8 cellular contexts compared by ENCODE assay signal in genomic region chr18:44678725-44679055, GRCh38. TPM values are rescaled to one million over a fixed set of nuclear protein-coding genes. Genes with fewer than 3 reads are reported as not detected.
DNase-seq lines count a peak whose midpoint lies in the region; ATAC-seq, FAIRE-seq and TF ChIP-seq lines count a peak whose summit lies in the region.

No MANE protein-coding gene starts in this region.

- H3K9me3 Mint-ChIP-seq in mesothelial cell of epicardium, result no peaks in the 10 kb centered on the region

- H3K79me2 ChIP-seq in GM12878 (ENCODE audit: control insufficient read depth, insufficient read depth, low read length), result peaks cover 19% of the 10 kb centered on the region

- H3K36me3 Mint-ChIP-seq in mesothelial cell of epicardium, result no peaks in the 10 kb centered on the region

- H3K4me2 ChIP-seq in GM12878 (ENCODE audit: control insufficient read depth, insufficient read depth), result peak overlapping the region; percentile 73; the same call in 1 of the 2 replicates

- H3K27me3 ChIP-seq in heart left ventricle (peaks cover 0 to 16% (median 0%) of the 10 kb centered on the region in 9 donors), GM12878 (replicated peaks in 1 of 2; ENCODE audit: control insufficient read depth in 2 of 2, insufficient read depth in 2 of 2, low read length in 1 of 2) (peaks cover 0 to 3% of the 10 kb centered on the region in 2 experiments; a peak in 1 of 4 replicates), upper lobe of left lung (peaks cover 0 to 5% (median 0%) of the 10 kb centered on the region in 4 donors)

- TF ChIP-seq CTCF in heart left ventricle (IDR thresholded peaks at IDR 0.05) (no peak), GM12878 (IDR thresholded peaks at IDR 0.05 in 2 of 3, conservative IDR thresholded peaks at IDR 0.05 in 1 of 3; ENCODE audit: control insufficient read depth in 2 of 3, extremely low read depth in 1 of 3, insufficient read depth in 1 of 3, low read depth in 3 of 3, low read length in 3 of 3) (no peak), mesothelial cell of epicardium (IDR thresholded peaks at IDR 0.05; ENCODE audit: unreplicated experiment) (no peak), upper lobe of left lung (IDR thresholded peaks at IDR 0.05) (no peak)

- no peaks in the 10 kb centered on the region for H3K27me3 Mint-ChIP-seq in mesothelial cell of epicardium (ENCODE audit: low read depth)

- H3K27ac Mint-ChIP-seq in mesothelial cell of epicardium, result no peak overlapping the region

- TF ChIP-seq EP300 in GM12878 (IDR thresholded peaks at IDR 0.05; ENCODE audit: borderline replicate concordance in 1 of 2, control insufficient read depth in 1 of 2, low read depth in 2 of 2, low read length in 2 of 2), result no peak
- TF ChIP-seq EP300 in upper lobe of left lung (IDR thresholded peaks at IDR 0.05), result no peak

- H4K20me1 ChIP-seq in GM12878 (ENCODE audit: control insufficient read depth, insufficient read depth), result no peaks in the 10 kb centered on the region

- H3K9ac ChIP-seq in GM12878 (ENCODE audit: control insufficient read depth, insufficient read depth, low read length), result no peak overlapping the region; the same call in 1 of the 2 replicates

- CTCF ChIA-PET in GM12878 (lab: Yijun Ruan, JAX), result interaction anchor here (0.5 to 2.7 kb wide), 10 partner anchors 9 to 540 kb away, joined by 3 to 12 read pairs (median 3); no protein-coding TSS in a partner anchor

- peak overlapping the region in 11 of 12 donors; percentile 95 to 99 (median 98) for H3K27ac ChIP-seq in heart left ventricle
- no peak overlapping the region for H3K27ac ChIP-seq in GM12878 (ENCODE audit: control insufficient read depth, insufficient read depth)
- H3K27ac ChIP-seq in upper lobe of left lung, result peak overlapping the region; percentile 95 to 97 (median 95)

- H3K4me3 Mint-ChIP-seq in mesothelial cell of epicardium, result peak overlapping the region; percentile 64

- TF ChIP-seq POLR2A in heart left ventricle (IDR thresholded peaks at IDR 0.05) (no peak), GM12878 (IDR thresholded peaks at IDR 0.05; ENCODE audit: low read depth, low read length) (no peak), upper lobe of left lung (IDR thresholded peaks at IDR 0.05) (no peak)

- intact Hi-C loops in heart left ventricle (cut with DNase I) (loop anchor here (1.0 to 10.0 kb wide), 11 partner anchors 84 to 536 kb away; no protein-coding TSS in a partner anchor), left ventricle myocardium superior (cut with micrococcal nuclease) (loop anchor here (10.0 kb wide), 2 partner anchors 536 to 544 kb away; no protein-coding TSS in a partner anchor), GM12878 (cut with micrococcal nuclease; ENCODE audit: unreplicated experiment) (loop anchor here (1.0 to 10.0 kb wide), 7 partner anchors 81 to 704 kb away; no protein-coding TSS in a partner anchor)

- DNase-seq in heart left ventricle, result no peak
- DNase-seq in left ventricle myocardium superior, result no peak
- no peak for DNase-seq in GM12878 (ENCODE audit: low read depth, low spot score)
- no peak for DNase-seq in mesothelial cell of epicardium (ENCODE audit: low spot score in 2 of 2, unreplicated experiment in 2 of 2)
- DNase-seq in upper lobe of left lung, result no peak
- no peak for DNase-seq in MV-4-11 (lab: John Stamatoyannopoulos, UW)

- H2AFZ ChIP-seq in GM12878 (ENCODE audit: control insufficient read depth, low read depth, low read length), result no peak overlapping the region

- ATAC-seq in heart left ventricle (no peak), left ventricle myocardium superior (no peak), GM12878 (no peak), upper lobe of left lung (ENCODE audit: low FRiP score in 2 of 2) (no peak), HG03565 (IDR thresholded peaks at IDR 0.05; ENCODE audit: unreplicated experiment) (no peak), GM21723 (IDR thresholded peaks at IDR 0.05; ENCODE audit: unreplicated experiment) (no peak)

- SMC1A ChIA-PET in GM12878 (lab: Charles Lee; ENCODE audit: uncharacterized antibody, unreplicated experiment), result interaction anchor here (0.5 to 2.5 kb wide), 13 partner anchors 46 to 565 kb away, joined by 3 to 9 read pairs (median 3); no protein-coding TSS in a partner anchor

- 14 to 19% (median 18%) methylated on average over 7 of the region's 7 CpGs for WGBS in heart left ventricle, 4 donors
- 23% methylated on average over 7 of the region's 7 CpGs for WGBS in GM12878 (ENCODE audit: insufficient coverage, insufficient replicate concordance, low lambda C conversion rate, missing lambda C conversion rate)
- WGBS in upper lobe of left lung, 2 donors, result 15 to 19% methylated on average over 7 of the region's 7 CpGs

- no peaks in the 10 kb centered on the region for H3K9me3 ChIP-seq in heart left ventricle
- H3K9me3 ChIP-seq in GM12878 (replicated peaks; ENCODE audit: control insufficient read depth, insufficient read depth, low read length), result no peaks in the 10 kb centered on the region
- no peaks in the 10 kb centered on the region for H3K9me3 ChIP-seq in upper lobe of left lung

- peaks cover 8% of the 10 kb centered on the region for H3K4me1 Mint-ChIP-seq in mesothelial cell of epicardium

- TF ChIP-seq RAD21 in GM12878 (IDR thresholded peaks at IDR 0.05; ENCODE audit: insufficient read depth, low read depth, low read length), result no peak

- H3K4me3 ChIP-seq in heart left ventricle (peak overlapping the region; percentile 47 to 96 (median 80)), GM12878 (no peak overlapping the region), upper lobe of left lung (peak overlapping the region in 3 of 4 donors; percentile 71 to 88 (median 77))

- H3K36me3 ChIP-seq in heart left ventricle (no peaks in the 10 kb centered on the region), GM12878 (ENCODE audit: control insufficient read depth in 2 of 2, insufficient read depth in 2 of 2, low read length in 1 of 2) (no peaks in the 10 kb centered on the region), upper lobe of left lung (no peaks in the 10 kb centered on the region)

- peaks cover 0 to 29% (median 15%) of the 10 kb centered on the region in 12 donors for H3K4me1 ChIP-seq in heart left ventricle
- H3K4me1 ChIP-seq in GM12878 (ENCODE audit: control insufficient read depth, insufficient read depth, low read length), result peaks cover 14% of the 10 kb centered on the region
- H3K4me1 ChIP-seq in upper lobe of left lung, result peaks cover 3 to 37% (median 22%) of the 10 kb centered on the region in 4 donors

- POLR2A ChIA-PET in GM12878 (lab: Charles Lee), result interaction anchor here (0.7 kb wide), 1 partner anchor 177 kb away, joined by 3 read pairs; no protein-coding TSS in a partner anchor

- in situ Hi-C loops in GM12878 (cut with MboI), result loop anchor here (5.0 kb wide), 1 partner anchor 534 kb away; no protein-coding TSS in a partner anchor

- BruUV-seq in GM12878 (replicated peaks; lab: Mats Ljungman, UMichigan), result no TSS peak

- FAIRE-seq in GM12878 (lab: Jason Lieb, UNC), result peak; percentile 44

- RAD21 ChIA-PET in GM12878 (lab: Charles Lee; ENCODE audit: unreplicated experiment), result interaction anchor here (0.5 to 2.9 kb wide), 21 partner anchors 31 to 704 kb away, joined by 3 to 31 read pairs (median 4); no protein-coding TSS in a partner anchor

TF ChIP-seq in GM12878, 131 proteins besides CTCF, POLR2A, EP300 and RAD21:
- TF ChIP-seq RBBP5 (conservative IDR thresholded peaks at IDR 0.05) (no peak), ZNF384 (IDR thresholded peaks at IDR 0.05; ENCODE audit: borderline replicate concordance, low read depth, low read length) (peak; percentile 94; the same call in 1 of the 2 replicates)

RNA-seq across cellular contexts. Expression of gene SETBP1, which starts 2.0 kb away (rescaled TPM):
- total RNA-seq in heart left ventricle (10 to 100 TPM in 2 of 9 donors, 1 to 10 TPM in 7; 3.8 to 10.6 (median 6.1) TPM), left ventricle myocardium superior (6.7 TPM), GM12878 (2014; rRNA removed) (13.5 and 13.7 TPM in 2 replicates), GM12878 (2014; rRNA removed; fragmentation: Illumina TruSeq; extraction: Trizol) (11.9 and 12.5 TPM in 2 replicates), GM12878 (2021) (23.7 and 29.7 TPM in 2 replicates), mesothelial cell of epicardium (44.6 to 47.7 TPM (median 46.0 TPM) in 3 replicates), upper lobe of left lung (10 to 100 TPM; 11.7 to 38.8 (median 16.6) TPM)
- polyA plus RNA-seq in heart left ventricle (1 to 10 TPM; 1.2 to 1.4 TPM), GM12878 (2011; rRNA removed) (15.0 and 15.4 TPM in 2 replicates), GM12878 (2014; fragmentation: Illumina TruSeq; extraction: Trizol) (9.7 and 10.3 TPM in 2 replicates), GM12878 (2014; fragmentation: Nextera tagmentation; extraction: Ambion mirVana) (1 to 10 TPM in 1 of 2 experiments, under 1 TPM in 1; 0.99 to 2.6 TPM), GM12878 (2014; rRNA removed) (6.9 and 7.0 TPM in 2 replicates), GM12878 (2016; fragmentation: Nextera tagmentation; extraction: Ambion mirVana) (1 to 10 TPM; 4.0 to 4.3 TPM)
- total RNA-seq in GM12878 (2013; cell fraction: nucleolus; rRNA removed), result 124 and 128 TPM in 2 replicates
- polyA plus RNA-seq in GM12878 (2011; ENCODE audit: low read depth), result 1.9 TPM
- 8.8 and 10.3 TPM in 2 replicates for polyA plus RNA-seq in GM12878 (2011; cell fraction: cytosol; rRNA removed)
- polyA plus RNA-seq in GM12878 (2011; cell fraction: nucleus; rRNA removed), result 31.0 and 32.9 TPM in 2 replicates
- polyA plus RNA-seq in GM12878 (2012), result 2.0 and 3.2 TPM in 2 replicates
- polyA minus RNA-seq in GM12878 (2011; rRNA and poly(A)+ RNA removed), result 41.5 and 46.6 TPM in 2 replicates
- polyA minus RNA-seq in GM12878 (2011; cell fraction: cytosol; rRNA and poly(A)+ RNA removed), result 9.6 and 12.1 TPM in 2 replicates
- polyA minus RNA-seq in GM12878 (2011; cell fraction: nucleus; rRNA and poly(A)+ RNA removed), result 77.5 and 127 TPM in 2 replicates
